In genomic region chr9:20271107-20271506, GRCh38 we compare ENCODE assay signal across 19 cellular contexts.
DNase-seq lines count a peak whose midpoint lies in the region; ATAC-seq and TF ChIP-seq lines count a peak whose summit lies in the region.
"Had no signal": no experiment of that assay in that cellular context is flagged by ENCODE, and none has a peak within 500 bp of the region (broad histone marks: within the 10 kb centered on the region; RNA-seq: fewer than 3 reads in every experiment).

No MANE protein-coding gene starts in this region.

- H3K4me3 ChIP-seq in A673 (ENCODE audit: low read depth, low read length, poor library complexity, severe bottlenecking) (no peak overlapping the region), fibroblast of villous mesenchyme (ENCODE audit: low read depth, low read length) (no peak overlapping the region), heart left ventricle (no peak overlapping the region), mesenchymal stem cell (ENCODE audit: insufficient read depth in 1 of 2, low read depth in 1 of 2, low read length in 2 of 2) (no peak overlapping the region)
- H3K4me3 ChIP-seq: body of pancreas, mucosa of descending colon, ovary had no signal

- H3K36me3 ChIP-seq in A673 (ENCODE audit: insufficient read depth, low read length, poor library complexity, severe bottlenecking), result no peaks in the 10 kb centered on the region
- H3K36me3 ChIP-seq in heart left ventricle, result no peaks in the 10 kb centered on the region
- H3K36me3 ChIP-seq in mesenchymal stem cell (ENCODE audit: control insufficient read depth in 1 of 2, insufficient read depth in 2 of 2, low read depth in 1 of 2, low read length in 2 of 2), result no peaks in the 10 kb centered on the region
- H3K36me3 ChIP-seq: ovary had no signal

- no peak overlapping the region for H2BK5ac ChIP-seq in mesenchymal stem cell (ENCODE audit: low read depth, low read length, poor library complexity, severe bottlenecking)

- CTCF ChIA-PET in A673 (lab: Charles Lee), result no interaction called here

- DNase-seq in A673 (ENCODE audit: low spot score) (peak; percentile 23), GM04504 (ENCODE audit: low read depth) (peak; percentile 48), NCI-H1694 (lab: John Stamatoyannopoulos, UW) (peak; percentile 19), fibroblast of villous mesenchyme (ENCODE audit: low read depth) (peak; percentile 69), occipital lobe (lab: John Stamatoyannopoulos, UW) (no peak), heart left ventricle (no peak), mesenchymal stem cell (no peak)
- DNase-seq in stimulated activated naive CD8-positive, alpha-beta T cell treated with anti-CD3 and anti-CD28 coated beads, Interleukin-15, Interleukin-2, amounts not matched to agents 100 U/mL and 50 U/mL, for 24 hours, result no peak
- DNase-seq: activated CD8-positive, alpha-beta memory T cell treated with anti-CD3 and anti-CD28 coated beads, Interleukin-2, amount 50 U/mL, for 48 hours; activated naive CD4-positive, alpha-beta T cell; body of pancreas; cortex of kidney; head of caudate nucleus; islet precursor cell; mucosa of descending colon; NCI-H1048; ovary; Right ventricle myocardium superior had no signal

- H2BK120ac ChIP-seq in mesenchymal stem cell (ENCODE audit: low read depth, low read length), result no peak overlapping the region

- H3K27me3 ChIP-seq in A673 (replicated peaks; ENCODE audit: insufficient read depth, low read depth, low read length, poor library complexity) (no peaks in the 10 kb centered on the region), heart left ventricle (no peaks in the 10 kb centered on the region), mesenchymal stem cell (ENCODE audit: control insufficient read depth in 1 of 2, insufficient read depth in 1 of 2, low read length in 2 of 2) (peaks cover 0 to 19% of the 10 kb centered on the region in 2 experiments)
- H3K27me3 ChIP-seq: body of pancreas, ovary had no signal

- WGBS in heart left ventricle, 4 donors, result 76 to 83% (median 82%) methylated on average over 1 of the region's 1 CpG
- no CpG with 5 or more reads among the region's 1 CpG for WGBS in mesenchymal stem cell

- no peak for TF ChIP-seq POLR2A in heart left ventricle (IDR thresholded peaks at IDR 0.05)

- no peak overlapping the region for H4K91ac ChIP-seq in mesenchymal stem cell (ENCODE audit: low read length)

- H3K27ac ChIP-seq in A673 (ENCODE audit: low read depth, low read length, poor library complexity, severe bottlenecking) (no peak overlapping the region), heart left ventricle (no peak overlapping the region), mesenchymal stem cell (ENCODE audit: low read length, poor library complexity, severe bottlenecking) (no peak overlapping the region)
- H3K27ac ChIP-seq: body of pancreas, ovary had no signal

- no peak overlapping the region for H2BK12ac ChIP-seq in mesenchymal stem cell (ENCODE audit: low read length in 2 of 2)

- H3K79me1 ChIP-seq in mesenchymal stem cell (replicated peaks; ENCODE audit: low read length, poor library complexity, severe bottlenecking), result no peaks in the 10 kb centered on the region

- H3K4me2 ChIP-seq in mesenchymal stem cell (ENCODE audit: low read length, poor library complexity, severe bottlenecking), result no peak overlapping the region

- no peak overlapping the region for H2BK15ac ChIP-seq in mesenchymal stem cell (ENCODE audit: low read depth, poor library complexity, severe bottlenecking)

- H3K14ac ChIP-seq in mesenchymal stem cell (ENCODE audit: low read length in 2 of 2), result no peak overlapping the region

- POLR2A ChIA-PET in A673 (lab: Charles Lee; ENCODE audit: low non-redundant PET), result no interaction called here

- intact Hi-C loops in A673 (cut with micrococcal nuclease; ENCODE audit: unreplicated experiment), result loop anchor here (10.0 kb wide), 1 partner anchor 346 kb away; no protein-coding TSS in a partner anchor
- intact Hi-C loops in heart left ventricle (cut with DNase I), result loop anchor here in 1 of 10 donors (2.0 kb wide), 1 partner anchor 20 kb away; no protein-coding TSS in a partner anchor

- H3K9me3 ChIP-seq in A673 (ENCODE audit: low read depth, low read length, poor library complexity, severe bottlenecking) (no peaks in the 10 kb centered on the region), heart left ventricle (no peaks in the 10 kb centered on the region), mesenchymal stem cell (ENCODE audit: control insufficient read depth, low read length) (no peaks in the 10 kb centered on the region)
- H3K9me3 ChIP-seq: body of pancreas, mucosa of descending colon, ovary had no signal

- H3K4me1 ChIP-seq in A673 (ENCODE audit: insufficient read depth, low read length, poor library complexity, severe bottlenecking) (no peaks in the 10 kb centered on the region), heart left ventricle (no peaks in the 10 kb centered on the region), mesenchymal stem cell (ENCODE audit: control insufficient read depth, insufficient read depth, low read depth, low read length) (no peaks in the 10 kb centered on the region)
- H3K4me1 ChIP-seq: body of pancreas had no signal

- H2AFZ ChIP-seq in mesenchymal stem cell (ENCODE audit: low read depth, low read length), result no peak overlapping the region

- H3K23ac ChIP-seq in mesenchymal stem cell (ENCODE audit: low read length in 2 of 2), result no peak overlapping the region

- no peak overlapping the region for H3K18ac ChIP-seq in mesenchymal stem cell (ENCODE audit: low read depth in 1 of 2, low read length in 2 of 2)

- ATAC-seq in heart left ventricle, result no peak
- ATAC-seq in stimulated activated naive CD8-positive, alpha-beta T cell treated with anti-CD3 and anti-CD28 coated beads, Interleukin-15, Interleukin-2, amounts not matched to agents 100 U/mL and 50 U/mL, for 24 hours, result no peak
- ATAC-seq: activated CD4-positive, CD25-positive, alpha-beta regulatory T cell treated with anti-CD3 and anti-CD28 coated beads, Interleukin-2, amount 50 U/mL, for 24 hours; body of pancreas; mucosa of descending colon had no signal

- H2AK5ac ChIP-seq in mesenchymal stem cell (ENCODE audit: low read length, severe bottlenecking), result no peak overlapping the region

- TF ChIP-seq CTCF in A673 (conservative IDR thresholded peaks at IDR 0.05; ENCODE audit: low read depth, low read length) (no peak), fibroblast of villous mesenchyme (IDR thresholded peaks at IDR 0.05; ENCODE audit: insufficient read depth, low read depth, low read length) (no peak), heart left ventricle (IDR thresholded peaks at IDR 0.05) (no peak)

- H4K8ac ChIP-seq in mesenchymal stem cell (ENCODE audit: low read length), result no peak overlapping the region

- H3K9ac ChIP-seq in mesenchymal stem cell (ENCODE audit: low read length), result no peak overlapping the region

- H3K4ac ChIP-seq in mesenchymal stem cell (ENCODE audit: low read depth in 1 of 2, low read length in 2 of 2), result no peak overlapping the region

- BruUV-seq in A673 (replicated peaks; lab: Mats Ljungman, UMichigan), result no TSS peak

Comparison
In these comparisons a context has a peak if more than half of its experiments do, and no peak if none do; other contexts are left out.
1. DNase-seq: peak in A673 (single experiment), GM04504 (single experiment), NCI-H1694 (single experiment) and fibroblast of villous mesenchyme (single experiment); none in occipital lobe (single experiment), heart left ventricle (0 of 5), mesenchymal stem cell (single experiment) and stimulated activated naive CD8-positive, alpha-beta T cell treated with anti-CD3 and anti-CD28 coated beads, Interleukin-15, Interleukin-2, amounts not matched to agents 100 U/mL and 50 U/mL, for 24 hours (single experiment).